ENCODE assay signal across 1 cellular context in the genomic region with DNA sequence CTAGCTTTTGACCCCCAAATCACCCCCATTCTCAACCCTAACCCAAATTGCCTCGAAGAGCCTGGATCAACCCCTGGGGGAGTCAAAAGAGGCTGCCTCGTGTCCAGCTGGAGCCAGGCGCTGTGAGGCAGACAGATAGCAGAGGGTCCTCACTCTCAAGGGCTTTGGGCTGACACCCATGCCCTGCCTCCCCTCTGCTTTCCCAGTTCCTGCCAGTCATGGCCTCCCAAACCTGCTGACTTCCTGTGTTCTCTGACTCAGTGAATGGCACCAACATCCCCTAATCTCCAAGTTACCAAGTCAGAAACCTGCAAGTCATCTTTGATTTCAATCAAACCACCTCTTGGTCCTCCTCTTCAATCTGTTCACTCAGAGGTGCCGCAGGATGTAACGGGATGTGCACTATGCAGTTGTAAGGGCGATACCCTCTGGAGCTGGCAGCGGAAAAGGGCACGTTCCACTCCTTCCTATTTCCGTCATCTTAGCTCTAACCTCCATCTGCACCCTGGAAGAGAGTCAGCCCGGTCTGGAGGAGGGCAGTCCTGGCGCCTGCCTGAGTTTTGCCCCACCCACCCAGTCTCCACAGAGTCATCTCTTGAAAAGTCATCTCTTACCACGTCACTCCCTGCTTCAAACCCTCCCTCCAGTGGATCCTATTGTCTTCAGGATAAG.
A peak's percentile ranks its signal among the peaks of the same experiment; 100 is the strongest.
TF ChIP-seq lines count a peak whose summit lies in the region.

No MANE protein-coding gene starts in this region.

TF ChIP-seq in K562, 482 proteins besides CTCF, POLR2A, EP300 and RAD21:
- no peak for TF ChIP-seq CEBPB (tag; IDR thresholded peaks at IDR 0.05)
- no peak for TF ChIP-seq ZNF280A (IDR thresholded peaks at IDR 0.05; ENCODE audit: low read depth, partially characterized antibody)
- no peak for TF ChIP-seq ZEB2 (IDR thresholded peaks at IDR 0.05)
- peak; percentile 25; the same call in 1 of the 2 replicates for TF ChIP-seq MAFG (tag; conservative IDR thresholded peaks at IDR 0.05)
- no peak for TF ChIP-seq ETV1 (tag; conservative IDR thresholded peaks at IDR 0.05; ENCODE audit: low read depth)
